Comparison of ENCODE assay signal across 16 cellular contexts in genomic region chr9:127642047-127642740, GRCh38. TPM values are rescaled to one million over a fixed set of nuclear protein-coding genes. Genes with fewer than 3 reads are reported as not detected.
DNase-seq lines count a peak whose midpoint lies in the region; ATAC-seq, FAIRE-seq and TF ChIP-seq lines count a peak whose summit lies in the region.
"Had no signal": no experiment of that assay in that cellular context is flagged by ENCODE, and none has a peak within 500 bp of the region (broad histone marks: within the 10 kb centered on the region; RNA-seq: fewer than 3 reads in every experiment).

No MANE protein-coding gene starts in this region.

- no peaks in the 10 kb centered on the region for H3K27me3 ChIP-seq in ACC112 (ENCODE audit: insufficient read depth, low read length)
- H3K27me3 ChIP-seq in ascending aorta = no peaks in the 10 kb centered on the region

- H3K9me3 ChIP-seq in ascending aorta (no peaks in the 10 kb centered on the region), kidney (ENCODE audit: control insufficient read depth in 1 of 2, low read length in 2 of 2) (no peaks in the 10 kb centered on the region)

- H3K79me2 ChIP-seq in ACC112 (ENCODE audit: control insufficient read depth, insufficient read depth, low read length, unreplicated experiment) = peaks cover 16% of the 10 kb centered on the region

- no peak for DNase-seq in ascending aorta (ENCODE audit: low spot score in 2 of 2)
- no peak for DNase-seq in kidney
- DNase-seq in renal cortical epithelial cell (ENCODE audit: low read depth) = peak; percentile 77
- no peak for DNase-seq in GM19238 (ENCODE audit: insufficient read length, low spot score)
- DNase-seq: activated CD4-positive, alpha-beta T cell treated with anti-CD3 and anti-CD28 coated beads, Interleukin-2, amount 10 ng/mL, durations not matched to agents 7 days and 5 days; effector memory CD8-positive, alpha-beta T cell; GOT3; left colon; NCI-H2029; NCI-H446 treated with DMSO at 0.1 percent for 48 hours had no signal

- peak overlapping the region in 1 of 2 donors; percentile 22 for H3K9ac ChIP-seq in kidney (ENCODE audit: low read length in 2 of 2)

- H3K27ac ChIP-seq in ACC112 (ENCODE audit: low read depth, low read length) (no peak overlapping the region), ascending aorta (peak overlapping the region; percentile 31 to 55), kidney (ENCODE audit: low read depth in 2 of 2, low read length in 2 of 2) (no peak overlapping the region)
- H3K27ac ChIP-seq: HL-60 had no signal

- no peak overlapping the region for H2AFZ ChIP-seq in ACC112 (ENCODE audit: low read length, unreplicated experiment)

- no peak for FAIRE-seq in kidney (lab: Jason Lieb, UNC)
- FAIRE-seq: TTC549 had no signal

- H3K4me3 ChIP-seq in ACC112 (ENCODE audit: low read depth, low read length) (0 out of 2 replicates have a peak overlapping the region, but pooled peaks have one; percentile 38), ascending aorta (peak overlapping the region; percentile 9 to 24), kidney (ENCODE audit: low read length in 2 of 2) (peak overlapping the region; percentile 63 to 65)

- H3K4me1 ChIP-seq in ACC112 (ENCODE audit: control insufficient read depth, insufficient read depth, low read length, unreplicated experiment) (peaks cover 3% of the 10 kb centered on the region), ascending aorta (peaks cover 0 to 11% of the 10 kb centered on the region in 2 donors), kidney (ENCODE audit: control insufficient read depth in 1 of 2, insufficient read depth in 1 of 2, low read depth in 1 of 2, low read length in 2 of 2) (peaks cover 2 to 6% of the 10 kb centered on the region in 2 donors)

- intact Hi-C loops in ascending aorta (cut with DNase I) (no loop called here), kidney (cut with DNase I) (no loop called here)

- no peaks in the 10 kb centered on the region for H3K36me3 ChIP-seq in ACC112 (ENCODE audit: insufficient read depth, low read length)
- H3K36me3 ChIP-seq in ascending aorta = no peaks in the 10 kb centered on the region
- H3K36me3 ChIP-seq in kidney (ENCODE audit: control insufficient read depth in 1 of 2, insufficient read depth in 2 of 2, low read length in 2 of 2) = no peaks in the 10 kb centered on the region

- TF ChIP-seq CTCF in ascending aorta (IDR thresholded peaks at IDR 0.05) (no peak), kidney (IDR thresholded peaks at IDR 0.05; ENCODE audit: borderline replicate concordance, extremely low read depth, insufficient read depth) (no peak)

- ATAC-seq in HG02678 (IDR thresholded peaks at IDR 0.05; ENCODE audit: unreplicated experiment) = no peak
- ATAC-seq in HG03135 (IDR thresholded peaks at IDR 0.05; ENCODE audit: unreplicated experiment) = no peak
- no peak for ATAC-seq in GM18511 (IDR thresholded peaks at IDR 0.05; ENCODE audit: unreplicated experiment)
- ATAC-seq: effector memory CD8-positive, alpha-beta T cell; left colon had no signal

RNA-seq across cellular contexts. Expression of gene STXBP1, which starts 30.1 kb away (rescaled TPM):
- total RNA-seq in ascending aorta = 29.3 TPM
- 32.8 TPM for total RNA-seq in kidney
- polyA plus RNA-seq in kidney (ENCODE audit: insufficient read depth, low read depth, low replicate concordance) = 14.3 TPM
- 10.8 and 37.5 TPM in 2 replicates for total RNA-seq in renal cortical epithelial cell

Comparison
In these comparisons a context has a peak if more than half of its experiments do, and no peak if none do; other contexts are left out.
1. H3K27ac ChIP-seq: peak in ascending aorta (2 of 2); none in ACC112 (single experiment) and kidney (0 of 2).
2. Peak in every context shown above with its lines, with median percentiles within 50 percentile points of each other: H3K4me3 ChIP-seq.